8 cellular contexts compared by ENCODE assay signal in genomic region chr17:67390006-67390645, GRCh38. TPM values are rescaled to one million over a fixed set of nuclear protein-coding genes. Genes with fewer than 3 reads are reported as not detected.
DNase-seq lines count a peak whose midpoint lies in the region; ATAC-seq, FAIRE-seq and TF ChIP-seq lines count a peak whose summit lies in the region.

No MANE protein-coding gene starts in this region.

- POLR2A ChIA-PET in A549 (lab: Yijun Ruan, JAX), result interaction anchor here (1.0 kb wide), 1 partner anchor 51 kb away, joined by 3 read pairs; no protein-coding TSS in a partner anchor

- peak overlapping the region; percentile 85 for H3K27ac Mint-ChIP-seq in activated T-helper 2 cell treated with anti-CD3 and anti-CD28 coated beads, Interferon-gamma antibody, Interleukin-2, Interleukin-4, amounts not matched to agents 10 μg/mL and 5 μg/mL and 100 μg/mL, durations not matched to agents 14 hours and 24 hours and 36 hours

- FAIRE-seq in A549 (lab: Jason Lieb, UNC) (no peak), GM12892 (lab: Jason Lieb, UNC) (peak; percentile 46)

- TF ChIP-seq CTCF in A549 (IDR thresholded peaks at IDR 0.05) (no peak), liver (IDR thresholded peaks at IDR 0.05; ENCODE audit: low read depth, low read length, missing input control) (no peak)

- H3K27ac ChIP-seq in A549 (peak overlapping the region; percentile 54 to 68; a peak in 5 of 6 replicates), liver (ENCODE audit: low read depth in 1 of 2, low read length in 2 of 2) (peak overlapping the region; percentile 21 to 79)

- peaks cover 19% of the 10 kb centered on the region for H3K4me1 ChIP-seq in A549
- peaks cover 0 to 33% (median 14%) of the 10 kb centered on the region in 4 donors for H3K4me1 ChIP-seq in liver (ENCODE audit: control insufficient read depth in 4 of 4, insufficient read depth in 4 of 4, low read length in 3 of 4)

- 81% methylated on average over 6 of the region's 6 CpGs for WGBS in A549 (ENCODE audit: missing lambda C conversion rate)
- WGBS in liver, result 66% methylated on average over 6 of the region's 6 CpGs

- CTCF ChIA-PET in A549 (lab: Yijun Ruan, JAX), result interaction anchor here (0.8 to 8.0 kb wide), 6 partner anchors 15 to 296 kb away, joined by 3 to 185 read pairs (median 6); partner anchors contain the start of gene PITPNC1

- H3K4me2 ChIP-seq in A549, result peak overlapping the region; percentile 65

- H3K4me1 Mint-ChIP-seq in activated T-helper 2 cell treated with anti-CD3 and anti-CD28 coated beads, Interferon-gamma antibody, Interleukin-2, Interleukin-4, amounts not matched to agents 10 μg/mL and 5 μg/mL and 100 μg/mL, durations not matched to agents 14 hours and 24 hours and 36 hours (ENCODE audit: low read depth), result peaks cover 35% of the 10 kb centered on the region

- intact Hi-C loops in activated T-helper 2 cell treated with anti-CD3 and anti-CD28 coated beads, Interferon-gamma antibody, Interleukin-2, Interleukin-4, amounts not matched to agents 10 μg/mL and 5 μg/mL and 100 μg/mL, durations not matched to agents 14 hours and 24 hours and 36 hours (cut with micrococcal nuclease), result loop anchor here (1.0 to 2.0 kb wide), 4 partner anchors 13 to 63 kb away; partner anchors contain the start of gene PITPNC1

- H3K27me3 Mint-ChIP-seq in activated T-helper 2 cell treated with anti-CD3 and anti-CD28 coated beads, Interferon-gamma antibody, Interleukin-2, Interleukin-4, amounts not matched to agents 10 μg/mL and 5 μg/mL and 100 μg/mL, durations not matched to agents 14 hours and 24 hours and 36 hours (ENCODE audit: low read depth), result no peaks in the 10 kb centered on the region

- no peaks in the 10 kb centered on the region for H3K9me3 ChIP-seq in A549
- H3K9me3 ChIP-seq in liver (ENCODE audit: control insufficient read depth in 4 of 4, low read length in 3 of 4), result no peaks in the 10 kb centered on the region

- TF ChIP-seq RAD21 in A549 (conservative IDR thresholded peaks at IDR 0.05 in 1 of 2, IDR thresholded peaks at IDR 0.05 in 1 of 2) (no peak), liver (IDR thresholded peaks at IDR 0.05) (no peak)

- H3K27me3 ChIP-seq in liver (ENCODE audit: control insufficient read depth in 4 of 4, insufficient read depth in 4 of 4, low read length in 3 of 4), result no peaks in the 10 kb centered on the region

- peaks cover 5% of the 10 kb centered on the region for H3K36me3 Mint-ChIP-seq in activated T-helper 2 cell treated with anti-CD3 and anti-CD28 coated beads, Interferon-gamma antibody, Interleukin-2, Interleukin-4, amounts not matched to agents 10 μg/mL and 5 μg/mL and 100 μg/mL, durations not matched to agents 14 hours and 24 hours and 36 hours (ENCODE audit: low read depth)

- ATAC-seq in A549, result peak; percentile 11; a peak in 2 of 6 replicates
- no peak for ATAC-seq in HG03135 (IDR thresholded peaks at IDR 0.05; ENCODE audit: unreplicated experiment)
- no peak for ATAC-seq in GM21737 (IDR thresholded peaks at IDR 0.05; ENCODE audit: unreplicated experiment)

- peak overlapping the region; percentile 67 for H3K4me3 Mint-ChIP-seq in activated T-helper 2 cell treated with anti-CD3 and anti-CD28 coated beads, Interferon-gamma antibody, Interleukin-2, Interleukin-4, amounts not matched to agents 10 μg/mL and 5 μg/mL and 100 μg/mL, durations not matched to agents 14 hours and 24 hours and 36 hours (ENCODE audit: low read depth)

- TF ChIP-seq EP300 in A549 (IDR thresholded peaks at IDR 0.05), result no peak

- no peak for TF ChIP-seq POLR2A in A549 (IDR thresholded peaks at IDR 0.05; ENCODE audit: low read length)
- TF ChIP-seq POLR2A in GM12892 (IDR thresholded peaks at IDR 0.05; ENCODE audit: low read depth, low read length), result no peak

- H3K9me3 Mint-ChIP-seq in activated T-helper 2 cell treated with anti-CD3 and anti-CD28 coated beads, Interferon-gamma antibody, Interleukin-2, Interleukin-4, amounts not matched to agents 10 μg/mL and 5 μg/mL and 100 μg/mL, durations not matched to agents 14 hours and 24 hours and 36 hours, result no peaks in the 10 kb centered on the region

- peak overlapping the region in 1 of 2 donors; percentile 48 for H3K9ac ChIP-seq in liver (ENCODE audit: low read depth in 1 of 2, low read length in 2 of 2)

- H3K4me3 ChIP-seq in A549 (no peak overlapping the region), liver (ENCODE audit: low read depth in 1 of 3, low read length in 3 of 3) (peak overlapping the region in 2 of 3 donors; percentile 3 to 24)

- DNase-seq in A549 (ENCODE audit: low read depth in 1 of 2, low spot score in 1 of 2), result no peak
- no peak for DNase-seq in GM12892 (ENCODE audit: insufficient read length)
- DNase-seq in activated T-helper 2 cell treated with anti-CD3 and anti-CD28 coated beads, Interferon-gamma antibody, Interleukin-2, Interleukin-4, amounts not matched to agents 10 μg/mL and 5 μg/mL and 100 μg/mL, durations not matched to agents 14 hours and 24 hours and 36 hours (ENCODE audit: low spot score), result no peak
- DNase-seq in NCI-H2107 (lab: John Stamatoyannopoulos, UW), result no peak
- no peak for DNase-seq in hepatic stellate cell (ENCODE audit: low spot score)

- H3K36me3 ChIP-seq in liver (ENCODE audit: control insufficient read depth in 4 of 4, insufficient read depth in 3 of 4, low read depth in 1 of 4, low read length in 3 of 4), result no peaks in the 10 kb centered on the region

TF ChIP-seq in A549, 52 proteins besides CTCF, POLR2A, EP300 and RAD21:
- TF ChIP-seq RCOR1 (IDR thresholded peaks at IDR 0.05; ENCODE audit: low read depth, low read length) (no peak), HDAC2 (IDR thresholded peaks at IDR 0.05) (no peak), NPAS2 (CRISPR knock-in tag; IDR thresholded peaks at IDR 0.05; ENCODE audit: borderline replicate concordance) (no peak), ZNF302 (CRISPR knock-in tag; IDR thresholded peaks at IDR 0.05) (no peak), ATOH8 (CRISPR knock-in tag; IDR thresholded peaks at IDR 0.05; ENCODE audit: low read depth) (no peak), CEBPB (IDR thresholded peaks at IDR 0.05) (no peak), RFX5 (IDR thresholded peaks at IDR 0.05) (no peak), CBX8 (IDR thresholded peaks at IDR 0.05) (no peak), FOSB (CRISPR knock-in tag; IDR thresholded peaks at IDR 0.05) (no peak), BHLHE40 (IDR thresholded peaks at IDR 0.05; ENCODE audit: low read depth, low read length) (no peak), HEYL (CRISPR knock-in tag; IDR thresholded peaks at IDR 0.05) (no peak), SMC3 (IDR thresholded peaks at IDR 0.05) (no peak), ZSCAN20 (CRISPR knock-in tag; IDR thresholded peaks at IDR 0.05) (no peak)
TF ChIP-seq in A549: peak in this region for 0.

TF ChIP-seq in liver, 16 proteins besides CTCF, POLR2A, EP300 and RAD21:
- peak; percentile 18 for TF ChIP-seq MAX (IDR thresholded peaks at IDR 0.05)
- no peak for TF ChIP-seq SP1 (IDR thresholded peaks at IDR 0.05)
- TF ChIP-seq TAF1 (conservative IDR thresholded peaks at IDR 0.05), result no peak
- TF ChIP-seq YY1 (IDR thresholded peaks at IDR 0.05), result no peak
- TF ChIP-seq GABPA (IDR thresholded peaks at IDR 0.05 in 1 of 2, conservative IDR thresholded peaks at IDR 0.05 in 1 of 2), result no peak
TF ChIP-seq in liver: peak in this region for 1.

RNA-seq across cellular contexts. Expression of gene PITPNC1, which starts 13.0 kb away (rescaled TPM):
- 10.8 and 11.2 TPM in 2 replicates for polyA plus RNA-seq in A549 (2011; rRNA removed)
- 2.4 and 3.1 TPM in 2 replicates for polyA plus RNA-seq in A549 (2012; cell fraction: cytosol; rRNA removed)
- 1.2 and 1.5 TPM in 2 replicates for polyA plus RNA-seq in A549 (2012; cell fraction: nucleus; rRNA removed)
- polyA plus RNA-seq in A549 (2017; fragmentation: RNase III; extraction: RNeasy Plus Mini Kit Qiagen cat#74134 plus additional on column Dnase treatment), result 3.1 to 3.9 TPM (median 3.7 TPM) in 3 replicates
- polyA minus RNA-seq in A549 (2011; rRNA and poly(A)+ RNA removed), result 5.5 and 10.7 TPM in 2 replicates
- 34.0 TPM for polyA plus RNA-seq in GM12892 (2012; ENCODE audit: missing spikeins)
- 10.9 and 11.2 TPM in 2 replicates for total RNA-seq in activated T-helper 2 cell treated with anti-CD3 and anti-CD28 coated beads, Interferon-gamma antibody, Interleukin-2, Interleukin-4, amounts not matched to agents 10 μg/mL and 5 μg/mL and 100 μg/mL, durations not matched to agents 14 hours and 24 hours and 36 hours
- 10 to 100 TPM in 1 of 2 donors, 1 to 10 TPM in 1; 2.3 to 10.2 TPM for total RNA-seq in liver
- polyA plus RNA-seq in liver, result 1 to 10 TPM; 3.5 to 7.9 TPM

RNA-seq across cellular contexts. Expression of gene PSMD12, which starts 23.7 kb away (rescaled TPM):
- polyA plus RNA-seq in A549 (2011; rRNA removed) (63.4 and 106 TPM in 2 replicates), A549 (2017; fragmentation: RNase III; extraction: RNeasy Plus Mini Kit Qiagen cat#74134 plus additional on column Dnase treatment) (104 to 126 TPM (median 106 TPM) in 3 replicates), liver (10 to 100 TPM; 20.8 to 30.5 TPM)
- 36.6 and 41.6 TPM in 2 replicates for polyA plus RNA-seq in A549 (2012; cell fraction: cytosol; rRNA removed)
- 15.5 and 18.5 TPM in 2 replicates for polyA plus RNA-seq in A549 (2012; cell fraction: nucleus; rRNA removed)
- polyA minus RNA-seq in A549 (2011; rRNA and poly(A)+ RNA removed), result 18.3 and 18.5 TPM in 2 replicates
- 34.1 TPM for polyA plus RNA-seq in GM12892 (2012; ENCODE audit: missing spikeins)
- total RNA-seq in activated T-helper 2 cell treated with anti-CD3 and anti-CD28 coated beads, Interferon-gamma antibody, Interleukin-2, Interleukin-4, amounts not matched to agents 10 μg/mL and 5 μg/mL and 100 μg/mL, durations not matched to agents 14 hours and 24 hours and 36 hours, result 75.1 and 75.4 TPM in 2 replicates
- total RNA-seq in liver, result 10 to 100 TPM; 17.3 to 34.0 TPM

Comparison
In these comparisons a context has a peak if more than half of its experiments do, and no peak if none do; other contexts are left out.
1. ATAC-seq: peak in A549 (2 of 2); none in HG03135 (single experiment) and GM21737 (single experiment).